ENCODE assay signal across 8 cellular contexts in genomic region chr3:49718419-49719213, GRCh38. TPM values are rescaled to one million over a fixed set of nuclear protein-coding genes. Genes with fewer than 3 reads are reported as not detected.
DNase-seq lines count a peak whose midpoint lies in the region; ATAC-seq and TF ChIP-seq lines count a peak whose summit lies in the region.

No MANE protein-coding gene starts in this region.

- no peak for TF ChIP-seq CTCF in ascending aorta (IDR thresholded peaks at IDR 0.05)
- no peak for TF ChIP-seq CTCF in testis (IDR thresholded peaks at IDR 0.05)

- 6 to 32% methylated on average over 27 to 73 of the region's 77 CpGs for WGBS in testis, 2 donors

- no peaks in the 10 kb centered on the region for H3K9me3 ChIP-seq in ascending aorta
- H3K9me3 ChIP-seq in testis: no peaks in the 10 kb centered on the region

- H3K27ac ChIP-seq in ascending aorta (peak overlapping the region; percentile 60 to 61), testis (no peak overlapping the region)

- no peak for TF ChIP-seq POLR2A in testis (IDR thresholded peaks at IDR 0.05)

- ATAC-seq in GM18868 (IDR thresholded peaks at IDR 0.05; ENCODE audit: unreplicated experiment) (no peak), GM19023 (IDR thresholded peaks at IDR 0.05; ENCODE audit: unreplicated experiment) (no peak)

- H3K27me3 ChIP-seq in ascending aorta: no peaks in the 10 kb centered on the region
- no peaks in the 10 kb centered on the region for H3K27me3 ChIP-seq in testis

- H3K4me1 ChIP-seq in ascending aorta (peaks cover 13 to 17% of the 10 kb centered on the region in 2 donors), testis (peaks cover 19% of the 10 kb centered on the region)

- H3K4me3 ChIP-seq in ascending aorta: peak overlapping the region; percentile 58 to 73
- peak overlapping the region; percentile 33 to 58 for H3K4me3 ChIP-seq in testis

- intact Hi-C loops in ascending aorta (cut with DNase I): no loop called here
- intact Hi-C loops in testis (cut with DNase I; ENCODE audit: low total_unique reads): no loop called here

- peak; percentile 33 for DNase-seq in activated CD4-positive, alpha-beta T cell treated with anti-CD3 and anti-CD28 coated beads for 48 hours
- no peak for DNase-seq in activated CD4-positive, alpha-beta T cell treated with anti-CD3 and anti-CD28 coated beads for 1 hour
- DNase-seq in ascending aorta (ENCODE audit: low spot score in 2 of 2): no peak
- DNase-seq in left kidney (ENCODE audit: low read depth, low spot score): peak; percentile 64
- DNase-seq in testis: no peak
- no peak for DNase-seq in DMS 273 (lab: John Stamatoyannopoulos, UW; ENCODE audit: unreplicated experiment)

- H3K36me3 ChIP-seq in ascending aorta (peaks cover 13 to 37% of the 10 kb centered on the region in 2 donors), testis (ENCODE audit: low read depth, missing control alignments) (no peaks in the 10 kb centered on the region)

RNA-seq across cellular contexts. Expression of gene AMIGO3, which starts 0.9 kb away (rescaled TPM):
- 0.43 TPM for total RNA-seq in ascending aorta
- 10 to 100 TPM in 1 of 2 donors, 1 to 10 TPM in 1; 8.8 to 14.8 TPM for total RNA-seq in testis
- polyA plus RNA-seq in testis (ENCODE audit: insufficient read depth, low read depth, low replicate concordance): 3.0 TPM

RNA-seq across cellular contexts. Expression of gene GMPPB, which starts 5.1 kb away (rescaled TPM):
- total RNA-seq in ascending aorta (16.4 TPM), testis (10 to 100 TPM; 15.7 to 23.4 TPM)
- polyA plus RNA-seq in testis (ENCODE audit: insufficient read depth, low read depth, low replicate concordance): 16.8 TPM

RNA-seq across cellular contexts. Expression of gene RNF123, which starts 29.3 kb away (rescaled TPM):
- total RNA-seq in ascending aorta (33.1 TPM), testis (10 to 100 TPM; 72.4 to 79.7 TPM)
- 54.7 TPM for polyA plus RNA-seq in testis (ENCODE audit: insufficient read depth, low read depth, low replicate concordance)

RNA-seq across cellular contexts. Expression of gene MST1, which starts 29.3 kb away (rescaled TPM):
- total RNA-seq in ascending aorta (12.6 TPM), testis (10 to 100 TPM; 60.3 to 67.1 TPM)
- polyA plus RNA-seq in testis (ENCODE audit: insufficient read depth, low read depth, low replicate concordance): 73.4 TPM

RNA-seq across cellular contexts. Expression of gene APEH, which starts 44.5 kb away (rescaled TPM):
- total RNA-seq in ascending aorta (79.5 TPM), testis (10 to 100 TPM; 76.7 to 94.5 TPM)
- 72.3 TPM for polyA plus RNA-seq in testis (ENCODE audit: insufficient read depth, low read depth, low replicate concordance)

Comparison
In these comparisons a context has a peak if more than half of its experiments do, and no peak if none do; other contexts are left out.
1. DNase-seq: peak in activated CD4-positive, alpha-beta T cell treated with anti-CD3 and anti-CD28 coated beads for 48 hours (single experiment) and left kidney (single experiment); none in activated CD4-positive, alpha-beta T cell treated with anti-CD3 and anti-CD28 coated beads for 1 hour (single experiment), ascending aorta (0 of 2), testis (single experiment) and DMS 273 (single experiment).
2. H3K27ac ChIP-seq: peak in ascending aorta (2 of 2); none in testis (0 of 2).